1 cellular context compared by ENCODE assay signal in the genomic region with DNA sequence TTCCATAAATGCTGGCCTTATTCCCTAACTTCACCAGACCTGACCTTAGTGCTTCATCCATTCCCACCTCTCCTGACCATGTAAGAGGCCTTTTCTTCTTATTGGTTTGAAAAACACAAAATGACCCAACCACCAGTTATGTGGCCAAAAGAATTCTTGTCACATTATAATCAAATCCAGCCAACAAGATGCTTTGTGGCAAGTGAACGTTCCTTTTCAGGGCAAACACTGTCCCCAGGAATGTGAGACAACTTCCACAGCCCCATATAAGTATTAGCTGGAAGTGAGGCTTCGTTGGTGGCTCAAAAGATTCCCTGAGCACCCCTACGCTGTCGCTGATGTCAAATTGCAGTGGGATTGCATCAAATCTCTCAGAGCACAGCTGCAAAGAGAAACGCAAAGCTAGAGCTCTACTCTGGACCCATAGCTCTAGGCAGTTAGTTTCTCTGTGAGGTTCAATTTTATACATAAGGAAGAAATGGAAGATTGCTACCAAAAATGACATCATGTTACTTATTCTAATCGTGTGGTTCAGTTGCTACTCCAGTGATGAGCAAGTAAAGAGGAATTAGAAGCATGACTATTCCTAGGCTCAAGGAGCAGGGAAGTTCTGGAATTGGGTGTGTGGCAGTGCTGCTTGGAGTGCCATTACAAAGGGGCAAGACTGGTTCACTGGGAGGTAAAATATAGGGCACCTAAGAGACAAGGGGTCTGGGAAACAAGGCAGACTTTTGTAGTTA.
TF ChIP-seq lines count a peak whose summit lies in the region.

No MANE protein-coding gene starts in this region.

TF ChIP-seq in IMR-90, 13 proteins besides CTCF, POLR2A, EP300 and RAD21:
- TF ChIP-seq CEBPB (IDR thresholded peaks at IDR 0.05; ENCODE audit: low read depth, low read length): no peak
- no peak for TF ChIP-seq CHD1 (IDR thresholded peaks at IDR 0.05; ENCODE audit: low read depth, low read length)
- TF ChIP-seq, protein P1, sequence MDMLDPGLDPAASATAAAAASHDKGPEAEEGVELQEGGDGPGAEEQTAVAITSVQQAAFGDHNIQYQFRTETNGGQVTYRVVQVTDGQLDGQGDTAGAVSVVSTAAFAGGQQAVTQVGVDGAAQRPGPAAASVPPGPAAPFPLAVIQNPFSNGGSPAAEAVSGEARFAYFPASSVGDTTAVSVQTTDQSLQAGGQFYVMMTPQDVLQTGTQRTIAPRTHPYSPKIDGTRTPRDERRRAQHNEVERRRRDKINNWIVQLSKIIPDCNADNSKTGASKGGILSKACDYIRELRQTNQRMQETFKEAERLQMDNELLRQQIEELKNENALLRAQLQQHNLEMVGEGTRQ (IDR thresholded peaks at IDR 0.05; ENCODE audit: low read depth, low read length): no peak
- no peak for TF ChIP-seq RCOR1 (IDR thresholded peaks at IDR 0.05; ENCODE audit: insufficient replicate concordance, low read length)
- no peak for TF ChIP-seq MAFK (IDR thresholded peaks at IDR 0.05; ENCODE audit: low read depth, low read length)
- no peak for TF ChIP-seq RFX5 (IDR thresholded peaks at IDR 0.05; ENCODE audit: low read depth, low read length)
- no peak for TF ChIP-seq SMC3 (IDR thresholded peaks at IDR 0.05; ENCODE audit: low read depth, low read length)
- no peak for TF ChIP-seq BHLHE40 (IDR thresholded peaks at IDR 0.05; ENCODE audit: low read depth, low read length)
- no peak for TF ChIP-seq MAZ (IDR thresholded peaks at IDR 0.05; ENCODE audit: borderline replicate concordance, low read depth, low read length)
- TF ChIP-seq FOS (IDR thresholded peaks at IDR 0.05; ENCODE audit: low read depth, low read length): no peak
- no peak for TF ChIP-seq MXI1 (IDR thresholded peaks at IDR 0.05; ENCODE audit: borderline replicate concordance, low read depth, low read length)
